In the genomic region with DNA sequence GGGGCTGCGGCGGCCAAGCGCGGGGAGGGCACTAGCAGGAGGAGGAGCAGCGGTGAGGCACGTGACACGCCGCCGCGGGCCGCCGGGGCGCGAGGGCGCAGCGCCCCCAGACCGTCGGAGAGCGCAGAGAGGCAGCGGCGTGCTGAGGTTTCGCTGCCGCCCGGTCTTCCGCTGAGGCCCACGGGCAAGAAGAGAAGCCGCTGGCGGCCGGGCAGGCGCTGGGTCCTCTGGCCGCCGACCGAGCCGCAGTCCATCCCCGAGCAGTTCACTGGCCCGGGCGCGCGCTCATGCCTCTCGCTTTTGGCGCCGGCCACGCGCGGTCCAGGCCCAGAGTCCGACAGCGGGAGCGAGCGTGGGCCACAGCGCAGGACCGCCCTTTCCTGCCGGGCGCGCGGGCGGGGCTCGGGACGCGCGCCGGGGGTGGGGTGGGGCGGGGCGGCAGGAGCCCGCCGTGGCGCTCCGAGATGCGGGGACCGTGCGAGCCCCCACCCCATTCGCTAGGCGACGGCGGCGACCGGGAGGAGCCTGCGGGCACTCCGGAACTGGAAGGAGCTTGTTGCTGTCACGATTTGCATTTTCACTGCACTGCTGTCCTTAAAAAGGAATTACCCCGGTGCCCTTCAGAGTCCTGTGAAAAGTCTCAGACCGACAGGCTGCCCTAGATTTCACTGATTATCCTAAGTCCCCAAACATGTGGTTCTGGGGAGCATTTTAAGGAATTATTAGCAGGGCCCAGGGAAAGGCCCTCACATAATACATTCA, we compare ENCODE assay signal across 8 cellular contexts. TPM values are rescaled to one million over a fixed set of nuclear protein-coding genes. Genes with fewer than 3 reads are reported as not detected.
DNase-seq lines count a peak whose midpoint lies in the region; ATAC-seq and TF ChIP-seq lines count a peak whose summit lies in the region.

Gene MCUR1, minus strand, starts transcription at position 382 of the 762 bp plus-strand sequence. Its CDS starts 128 bp downstream, at position 254.

- peak within 1 kb of the TSS; percentile 93 for H4K12ac ChIP-seq in trophoblast cell (ENCODE audit: low read depth, low read length)

- peak within 1 kb of the TSS; percentile 86 for H3K4me2 ChIP-seq in trophoblast cell (ENCODE audit: low read length)

- H3K27ac Mint-ChIP-seq in activated naive CD8-positive, alpha-beta T cell treated with anti-CD3 and anti-CD28 coated beads, Interleukin-2, amount 50 U/mL, for 24 hours, result peak within 1 kb of the TSS; percentile 83

- H3K9me3 ChIP-seq in trophoblast cell (ENCODE audit: insufficient read depth, low read depth, low read length), result no peaks in the 10 kb centered on the region
- no peaks in the 10 kb centered on the region for H3K9me3 ChIP-seq in tibial nerve

- peaks cover 10% of the 10 kb centered on the region for H3K79me1 ChIP-seq in trophoblast cell (ENCODE audit: low read length)

- H3K27me3 ChIP-seq in trophoblast cell (ENCODE audit: insufficient read depth, low read length) (no peaks in the 10 kb centered on the region), tibial nerve (no peaks in the 10 kb centered on the region)

- peak within 1 kb of the TSS; percentile 77 for H2AFZ ChIP-seq in trophoblast cell (ENCODE audit: insufficient read depth, low read length, poor library complexity)

- peak within 1 kb of the TSS; percentile 28 for H2AK5ac ChIP-seq in trophoblast cell (ENCODE audit: low read length)

- peak in 1 of 2 donors; percentile 75 for TF ChIP-seq EP300 in tibial nerve (IDR thresholded peaks at IDR 0.05)

- peak within 1 kb of the TSS; percentile 94 for H4K91ac ChIP-seq in trophoblast cell (ENCODE audit: low read depth, low read length)

- H3K9me3 Mint-ChIP-seq in activated naive CD8-positive, alpha-beta T cell treated with anti-CD3 and anti-CD28 coated beads, Interleukin-2, amount 50 U/mL, for 24 hours, result no peaks in the 10 kb centered on the region

- DNase-seq in NCI-H1092 (lab: John Stamatoyannopoulos, UW) (peak; percentile 37), SW480 (ENCODE audit: low spot score) (peak; percentile 86), cardiac septum (ENCODE audit: low spot score) (peak; percentile 91), trophoblast cell (peak; percentile 78 to 90), tibial nerve (ENCODE audit: low spot score in 2 of 2) (peak; percentile 74 to 77)
- peak; percentile 85 for DNase-seq in activated naive CD8-positive, alpha-beta T cell treated with anti-CD3 and anti-CD28 coated beads, Interleukin-2, amount 50 U/mL, for 24 hours

- peak within 1 kb of the TSS; percentile 90 for H2BK120ac ChIP-seq in trophoblast cell (ENCODE audit: insufficient read depth, low read length, poor library complexity)

- peaks cover 11% of the 10 kb centered on the region for H3K79me2 ChIP-seq in trophoblast cell (ENCODE audit: control insufficient read depth, insufficient read depth, low read length, poor library complexity)

- H3K27ac ChIP-seq in trophoblast cell (ENCODE audit: low read depth, low read length), result peak within 1 kb of the TSS; percentile 100
- peak within 1 kb of the TSS; percentile 91 to 98 (median 97) for H3K27ac ChIP-seq in tibial nerve

- H3K23ac ChIP-seq in trophoblast cell (ENCODE audit: low read length), result no peak within 1 kb of the TSS

- intact Hi-C loops in cardiac septum (cut with DNase I), result loop anchor here (5.0 kb wide), 1 partner anchor 102 kb away; the partner anchor contains the start of gene RANBP9

- peak within 1 kb of the TSS; percentile 88 for H3K4me3 Mint-ChIP-seq in activated naive CD8-positive, alpha-beta T cell treated with anti-CD3 and anti-CD28 coated beads, Interleukin-2, amount 50 U/mL, for 24 hours

- peak; percentile 60 to 80 for TF ChIP-seq POLR2A in tibial nerve (IDR thresholded peaks at IDR 0.05)

- H2BK12ac ChIP-seq in trophoblast cell (ENCODE audit: low read length), result no peak within 1 kb of the TSS

- peak within 1 kb of the TSS; percentile 97 for H3K14ac ChIP-seq in trophoblast cell (ENCODE audit: low read length)

- H3K4me1 Mint-ChIP-seq in activated naive CD8-positive, alpha-beta T cell treated with anti-CD3 and anti-CD28 coated beads, Interleukin-2, amount 50 U/mL, for 24 hours, result peaks cover 33% of the 10 kb centered on the region

- TF ChIP-seq CTCF in GM12872 (IDR thresholded peaks at IDR 0.05; ENCODE audit: insufficient read depth, low read depth, low read length) (peak; percentile 35; the same call in 2 of the 3 replicates), tibial nerve (IDR thresholded peaks at IDR 0.05) (peak in 3 of 5 experiments; percentile 14 to 51 (median 29))

- no CpG with 5 or more reads among the region's 81 CpGs for WGBS in trophoblast cell (ENCODE audit: extremely low coverage, insufficient coverage, insufficient read length)
- WGBS in tibial nerve, 2 donors, result 0% methylated on average over 2 to 34 of the region's 81 CpGs

- H3K4me1 ChIP-seq in trophoblast cell (ENCODE audit: control insufficient read depth in 1 of 2, insufficient read depth in 2 of 2, low read length in 2 of 2) (peaks cover 0 to 4% of the 10 kb centered on the region in 2 experiments), tibial nerve (peaks cover 0 to 37% (median 22%) of the 10 kb centered on the region in 4 donors)

- no peaks in the 10 kb centered on the region for H3K27me3 Mint-ChIP-seq in activated naive CD8-positive, alpha-beta T cell treated with anti-CD3 and anti-CD28 coated beads, Interleukin-2, amount 50 U/mL, for 24 hours

- H3K36me3 Mint-ChIP-seq in activated naive CD8-positive, alpha-beta T cell treated with anti-CD3 and anti-CD28 coated beads, Interleukin-2, amount 50 U/mL, for 24 hours (ENCODE audit: low read depth), result peaks cover under 1% of the 10 kb centered on the region

- no peaks in the 10 kb centered on the region for H3K36me3 ChIP-seq in trophoblast cell (ENCODE audit: control insufficient read depth in 1 of 2, insufficient read depth in 2 of 2, low read length in 2 of 2)
- no peaks in the 10 kb centered on the region for H3K36me3 ChIP-seq in tibial nerve

- H3K4ac ChIP-seq in trophoblast cell (ENCODE audit: low read depth, low read length), result peak within 1 kb of the TSS; percentile 81

- H3K4me3 ChIP-seq in trophoblast cell (ENCODE audit: low read depth, low read length), result peak within 1 kb of the TSS; percentile 96
- peak within 1 kb of the TSS; percentile 79 to 96 (median 90) for H3K4me3 ChIP-seq in tibial nerve

- peak within 1 kb of the TSS; percentile 92 for H3K18ac ChIP-seq in trophoblast cell (ENCODE audit: low read length)

- H3K9ac ChIP-seq in trophoblast cell (ENCODE audit: low read length), result peak within 1 kb of the TSS; percentile 99

- ATAC-seq in HG02588 (IDR thresholded peaks at IDR 0.05; ENCODE audit: unreplicated experiment), result peak; percentile 76
- peak; percentile 90 for ATAC-seq in activated naive CD8-positive, alpha-beta T cell treated with anti-CD3 and anti-CD28 coated beads, Interleukin-2, amount 50 U/mL, for 24 hours

- H2BK5ac ChIP-seq in trophoblast cell (ENCODE audit: low read depth, low read length, poor library complexity), result peak within 1 kb of the TSS; percentile 92

- H4K8ac ChIP-seq in trophoblast cell (ENCODE audit: low read depth, low read length), result peak within 1 kb of the TSS; percentile 94

RNA-seq across cellular contexts. Expression of gene MCUR1, which starts in this region (rescaled TPM):
- total RNA-seq in cardiac septum (31.8 TPM), tibial nerve (10 to 100 TPM in 2 of 4 donors, 1 to 10 TPM in 2; 7.9 to 23.7 (median 9.9) TPM)
- 23.3 and 24.2 TPM in 2 replicates for polyA plus RNA-seq in trophoblast cell (2013)

Comparison
In these comparisons a context has a peak if more than half of its experiments do, and no peak if none do; other contexts are left out.
1. Peak in every context shown above with its lines: DNase-seq, ATAC-seq, H3K4me3 ChIP-seq and H3K27ac ChIP-seq.
2. DNase-seq: peak in every context shown above with its lines; median percentile 91 in cardiac septum; 86 in SW480; 85 in activated naive CD8-positive, alpha-beta T cell treated with anti-CD3 and anti-CD28 coated beads, Interleukin-2, amount 50 U/mL, for 24 hours; 84 in trophoblast cell; 76 in tibial nerve; 37 in NCI-H1092.